In the genomic region with DNA sequence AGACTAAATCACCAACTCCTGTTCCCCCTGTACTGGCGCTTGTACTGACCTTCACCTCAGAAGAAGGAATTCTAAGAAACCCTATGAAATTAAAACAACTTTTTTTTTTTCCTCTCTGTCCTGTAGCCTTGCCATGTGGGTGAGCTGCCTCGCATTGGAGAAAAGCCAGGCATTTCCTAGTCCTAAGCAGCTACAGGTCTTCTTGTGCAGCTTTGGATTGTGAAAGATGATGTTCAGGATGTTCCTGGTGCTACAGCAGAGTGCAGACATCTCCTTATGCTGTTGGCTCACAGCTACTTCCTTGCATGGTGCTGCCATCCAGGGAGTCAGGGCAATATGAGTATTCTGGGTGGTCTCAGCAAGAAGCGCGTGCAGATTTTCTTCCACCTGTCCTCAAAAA, we compare ENCODE assay signal across 1 cellular context.
TF ChIP-seq lines count a peak whose summit lies in the region.

No MANE protein-coding gene starts in this region.

TF ChIP-seq in IMR-90, 13 proteins besides CTCF, POLR2A, EP300 and RAD21:
- no peak for TF ChIP-seq CEBPB (IDR thresholded peaks at IDR 0.05; ENCODE audit: low read depth, low read length)
- no peak for TF ChIP-seq MAFK (IDR thresholded peaks at IDR 0.05; ENCODE audit: low read depth, low read length)
